21 cellular contexts compared by ENCODE assay signal in the genomic region with DNA sequence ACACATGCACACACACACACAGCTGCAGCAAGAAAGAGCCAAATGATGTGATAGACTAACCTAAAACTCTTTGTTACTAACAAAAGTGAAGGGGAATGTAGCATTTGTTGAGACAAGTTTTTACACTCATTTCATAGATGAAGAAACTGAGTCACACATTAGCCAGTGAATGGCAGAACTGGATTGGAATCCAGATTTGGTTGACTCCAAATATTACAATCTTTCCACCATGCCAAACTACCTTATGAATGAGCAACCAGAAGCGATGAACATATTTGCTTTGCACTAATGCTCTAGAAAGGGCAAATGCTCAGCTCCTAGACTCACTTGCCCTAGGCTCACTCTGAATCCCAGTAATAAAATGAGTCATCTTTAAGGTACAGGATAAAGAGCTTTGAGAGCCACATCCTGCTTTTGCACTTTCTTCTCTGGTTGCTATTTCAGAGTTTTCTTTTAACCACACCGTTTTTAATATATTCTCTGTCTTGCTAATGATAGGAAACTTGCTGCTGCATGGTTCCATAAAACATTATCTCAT.
"Had no signal": no experiment of that assay in that cellular context is flagged by ENCODE, and none has a peak within 500 bp of the region (broad histone marks: within the 10 kb centered on the region; RNA-seq: fewer than 3 reads in every experiment).

No MANE protein-coding gene starts in this region.

- H3K27ac ChIP-seq: dorsolateral prefrontal cortex, esophagus squamous epithelium, hepatocyte, neutrophil, suprapubic skin, thyroid gland had no signal

- ATAC-seq: left colon; left ventricle myocardium superior; naive thymus-derived CD4-positive, alpha-beta T cell; right cardiac atrium; stimulated activated effector memory CD8-positive, alpha-beta T cell treated with anti-CD3 and anti-CD28 coated beads, Interleukin-12 subunit alpha, Interleukin-12 subunit beta, amount 100 ng/mL, for 72 hours; stimulated activated naive CD8-positive, alpha-beta T cell treated with anti-CD3 and anti-CD28 coated beads, Interleukin-15, Interleukin-2, amounts not matched to agents 100 U/mL and 50 U/mL, for 24 hours had no signal

- H2AFZ ChIP-seq: hepatocyte had no signal

- H3K4me1 Mint-ChIP-seq: naive thymus-derived CD4-positive, alpha-beta T cell; stimulated activated effector memory CD8-positive, alpha-beta T cell treated with anti-CD3 and anti-CD28 coated beads, Interleukin-12 subunit alpha, Interleukin-12 subunit beta, amount 100 ng/mL, for 72 hours had no signal

- H3K4me2 ChIP-seq: hepatocyte had no signal

- H3K9me3 Mint-ChIP-seq: stimulated activated effector memory CD8-positive, alpha-beta T cell treated with anti-CD3 and anti-CD28 coated beads, Interleukin-12 subunit alpha, Interleukin-12 subunit beta, amount 100 ng/mL, for 72 hours; type B pancreatic cell had no signal

- H3K36me3 Mint-ChIP-seq: naive thymus-derived CD4-positive, alpha-beta T cell; stimulated activated effector memory CD8-positive, alpha-beta T cell treated with anti-CD3 and anti-CD28 coated beads, Interleukin-12 subunit alpha, Interleukin-12 subunit beta, amount 100 ng/mL, for 72 hours; type B pancreatic cell had no signal

- H3K27me3 ChIP-seq: esophagus squamous epithelium, hepatocyte, neutrophil, suprapubic skin, thyroid gland had no signal

- H3K4me3 ChIP-seq: dorsolateral prefrontal cortex, esophagus squamous epithelium, hepatocyte, lung, suprapubic skin, thyroid gland had no signal

- H3K36me3 ChIP-seq: esophagus squamous epithelium, neutrophil, suprapubic skin, thyroid gland had no signal

- DNase-seq: cortex of kidney; dorsolateral prefrontal cortex; effector CD8-positive, alpha-beta T cell; esophagus squamous epithelium; foreskin fibroblast; left colon; left ventricle myocardium superior; naive thymus-derived CD4-positive, alpha-beta T cell; posterior cingulate gyrus; right cardiac atrium; stimulated activated CD4-positive, alpha-beta T cell treated with anti-CD3 and anti-CD28 coated beads, Interleukin-4, amount 100 ng/mL, for 1 hour; stimulated activated CD8-positive, alpha-beta memory T cell treated with anti-CD3 and anti-CD28 coated beads, Interleukin-4, amount 100 ng/mL, for 48 hours; stimulated activated naive CD8-positive, alpha-beta T cell treated with anti-CD3 and anti-CD28 coated beads, Interleukin-15, Interleukin-2, amounts not matched to agents 100 U/mL and 50 U/mL, for 24 hours; thyroid gland had no signal

- H3K9me3 ChIP-seq: esophagus squamous epithelium, neutrophil, suprapubic skin, thyroid gland had no signal

- H3K79me2 ChIP-seq: hepatocyte had no signal

- H3K4me3 Mint-ChIP-seq: naive thymus-derived CD4-positive, alpha-beta T cell; stimulated activated effector memory CD8-positive, alpha-beta T cell treated with anti-CD3 and anti-CD28 coated beads, Interleukin-12 subunit alpha, Interleukin-12 subunit beta, amount 100 ng/mL, for 72 hours; type B pancreatic cell had no signal

- FAIRE-seq: urothelium cell line had no signal

- H3K4me1 ChIP-seq: esophagus squamous epithelium, suprapubic skin, thyroid gland had no signal

- H3K27ac Mint-ChIP-seq: naive thymus-derived CD4-positive, alpha-beta T cell; stimulated activated effector memory CD8-positive, alpha-beta T cell treated with anti-CD3 and anti-CD28 coated beads, Interleukin-12 subunit alpha, Interleukin-12 subunit beta, amount 100 ng/mL, for 72 hours; type B pancreatic cell had no signal
